ENCODE assay signal across 8 cellular contexts in genomic region chr11:2893021-2893528, GRCh38. TPM values are rescaled to one million over a fixed set of nuclear protein-coding genes. Genes with fewer than 3 reads are reported as not detected.
DNase-seq lines count a peak whose midpoint lies in the region; ATAC-seq and TF ChIP-seq lines count a peak whose summit lies in the region.

No MANE protein-coding gene starts in this region.

- no peak for ATAC-seq in activated T-cell treated with anti-CD3 and anti-CD28 coated beads, Interleukin-2, amount 50 U/mL, for 72 hours (replicated peaks in 1 of 2)
- ATAC-seq in HG03280 (IDR thresholded peaks at IDR 0.05; ENCODE audit: unreplicated experiment): no peak

- H3K36me3 Mint-ChIP-seq in activated T-cell treated with anti-CD3 and anti-CD28 coated beads, Interleukin-2, amount 50 U/mL, for 72 hours (ENCODE audit: insufficient read depth in 2 of 2): no peaks in the 10 kb centered on the region
- no peaks in the 10 kb centered on the region for H3K36me3 Mint-ChIP-seq in activated naive CD8-positive, alpha-beta T cell treated with anti-CD3 and anti-CD28 coated beads for 36 hours

- intact Hi-C loops in thyroid gland (cut with DNase I): loop anchor here (5.0 to 10.0 kb wide), 2 partner anchors 466 to 588 kb away; partner anchors contain the start of genes C11orf21 and TSPAN32

- H3K27me3 ChIP-seq in layer of hippocampus (ENCODE audit: control insufficient read depth, insufficient read depth, low read length) (no peaks in the 10 kb centered on the region), thyroid gland (no peaks in the 10 kb centered on the region)

- peak overlapping the region; percentile 83 to 85 for H3K4me3 Mint-ChIP-seq in activated T-cell treated with anti-CD3 and anti-CD28 coated beads, Interleukin-2, amount 50 U/mL, for 72 hours
- peak overlapping the region; percentile 79 for H3K4me3 Mint-ChIP-seq in activated naive CD8-positive, alpha-beta T cell treated with anti-CD3 and anti-CD28 coated beads for 36 hours

- H3K27ac Mint-ChIP-seq in activated T-cell treated with anti-CD3 and anti-CD28 coated beads, Interleukin-2, amount 50 U/mL, for 72 hours: no peak overlapping the region
- peak overlapping the region; percentile 85 for H3K27ac Mint-ChIP-seq in activated naive CD8-positive, alpha-beta T cell treated with anti-CD3 and anti-CD28 coated beads for 36 hours

- WGBS in thyroid gland, 2 donors: 94 to 100% methylated on average over 2 of the region's 2 CpGs

- no peak overlapping the region for H3K4me3 ChIP-seq in thyroid gland (replicated peaks in 1 of 3)

- peaks cover 26% of the 10 kb centered on the region for H3K4me1 Mint-ChIP-seq in activated T-cell treated with anti-CD3 and anti-CD28 coated beads, Interleukin-2, amount 50 U/mL, for 72 hours (ENCODE audit: low read depth)
- H3K4me1 Mint-ChIP-seq in activated naive CD8-positive, alpha-beta T cell treated with anti-CD3 and anti-CD28 coated beads for 36 hours: peaks cover 26% of the 10 kb centered on the region

- DNase-seq in activated T-cell treated with anti-CD3 and anti-CD28 coated beads, Interleukin-2, amount 50 U/mL, for 72 hours: no peak
- no peak for DNase-seq in activated T-cell treated with anti-CD3 and anti-CD28 coated beads, Interleukin-2, amount 50 U/mL, for 1 hour
- DNase-seq in activated naive CD8-positive, alpha-beta T cell treated with anti-CD3 and anti-CD28 coated beads for 36 hours: no peak
- no peak for DNase-seq in thyroid gland
- no peak for DNase-seq in SIG-M5 treated with dmso at 0.1 percent for 504 hours (lab: John Stamatoyannopoulos, UW; ENCODE audit: unreplicated experiment)
- DNase-seq in activated effector memory CD4-positive, alpha-beta T cell treated with anti-CD3 and anti-CD28 coated beads, Interleukin-2, amount 50 U/mL, for 16 hours: no peak

- no peaks in the 10 kb centered on the region for H3K9me3 Mint-ChIP-seq in activated T-cell treated with anti-CD3 and anti-CD28 coated beads, Interleukin-2, amount 50 U/mL, for 72 hours
- H3K9me3 Mint-ChIP-seq in activated naive CD8-positive, alpha-beta T cell treated with anti-CD3 and anti-CD28 coated beads for 36 hours: no peaks in the 10 kb centered on the region

- no peaks in the 10 kb centered on the region for H3K9me3 ChIP-seq in thyroid gland

- H3K36me3 ChIP-seq in thyroid gland: no peaks in the 10 kb centered on the region

- H3K4me1 ChIP-seq in thyroid gland: peaks cover 15 to 21% of the 10 kb centered on the region in 2 donors

- TF ChIP-seq CTCF in thyroid gland (IDR thresholded peaks at IDR 0.05): no peak

- H3K27me3 Mint-ChIP-seq in activated T-cell treated with anti-CD3 and anti-CD28 coated beads, Interleukin-2, amount 50 U/mL, for 72 hours (ENCODE audit: low read depth): no peaks in the 10 kb centered on the region
- H3K27me3 Mint-ChIP-seq in activated naive CD8-positive, alpha-beta T cell treated with anti-CD3 and anti-CD28 coated beads for 36 hours: no peaks in the 10 kb centered on the region

- TF ChIP-seq POLR2A in thyroid gland (IDR thresholded peaks at IDR 0.05): no peak

- peak overlapping the region; percentile 62 for H3K27ac ChIP-seq in layer of hippocampus (ENCODE audit: low read depth, low read length)
- H3K27ac ChIP-seq in thyroid gland: peak overlapping the region in 2 of 3 donors; percentile 71 to 76

RNA-seq across cellular contexts. Expression of gene CDKN1C, which starts 7.5 kb away (rescaled TPM):
- 1 to 10 TPM; 1.5 to 2.6 TPM for total RNA-seq in activated T-cell treated with anti-CD3 and anti-CD28 coated beads, Interleukin-2, amount 50 U/mL, for 72 hours
- 1 to 10 TPM in 1 of 2 experiments, under 1 TPM in 1; 0.85 to 1.0 TPM for total RNA-seq in activated naive CD8-positive, alpha-beta T cell treated with anti-CD3 and anti-CD28 coated beads for 36 hours
- total RNA-seq in thyroid gland: 10 to 100 TPM; 12.6 to 29.7 (median 16.8) TPM

RNA-seq across cellular contexts. Expression of gene PHLDA2, which starts 36.1 kb away (rescaled TPM):
- 10 to 100 TPM in 1 of 2 donors, 1 to 10 TPM in 1; 3.4 to 12.3 TPM for total RNA-seq in activated T-cell treated with anti-CD3 and anti-CD28 coated beads, Interleukin-2, amount 50 U/mL, for 72 hours
- 1 to 10 TPM; 1.3 to 2.5 TPM for total RNA-seq in activated naive CD8-positive, alpha-beta T cell treated with anti-CD3 and anti-CD28 coated beads for 36 hours
- total RNA-seq in thyroid gland: 1 to 10 TPM in 2 of 4 donors, under 1 TPM in 1, not detected in 1; 0.93 to 3.7 (median 2.3) TPM
